Comparison of ENCODE assay signal across 19 cellular contexts in genomic region chr11:37465221-37465620, GRCh38.
DNase-seq lines count a peak whose midpoint lies in the region; ATAC-seq and TF ChIP-seq lines count a peak whose summit lies in the region.
"Had no signal": no experiment of that assay in that cellular context is flagged by ENCODE, and none has a peak within 500 bp of the region (broad histone marks: within the 10 kb centered on the region; RNA-seq: fewer than 3 reads in every experiment).

No MANE protein-coding gene starts in this region.

- in situ Hi-C loops in GM13976 (cut with MboI; ENCODE audit: low sequenced_read_pairs, unreplicated experiment), result no loop called here

- ATAC-seq in GM18517 (IDR thresholded peaks at IDR 0.05; ENCODE audit: unreplicated experiment), result no peak
- no peak for ATAC-seq in heart left ventricle
- ATAC-seq in HG03521 (IDR thresholded peaks at IDR 0.05; ENCODE audit: unreplicated experiment), result no peak
- ATAC-seq: CD8-positive, alpha-beta T cell; GM23338 had no signal

- intact Hi-C loops in heart left ventricle (cut with DNase I), result loop anchor here in 1 of 10 donors (10.0 kb wide), 1 partner anchor 60 kb away; no protein-coding TSS in a partner anchor

- H3K4me1 ChIP-seq in heart left ventricle, result no peaks in the 10 kb centered on the region
- H3K4me1 ChIP-seq: BLaER1, Caco-2, HAP-1 had no signal

- no peak for TF ChIP-seq POLR2A in heart left ventricle (IDR thresholded peaks at IDR 0.05)

- peak; percentile 36 for DNase-seq in EL
- DNase-seq in amniotic epithelial cell (ENCODE audit: low read depth), result peak; percentile 3
- peak; percentile 6 for DNase-seq in fibroblast of mammary gland (ENCODE audit: low read depth)
- peak; percentile 4 for DNase-seq in skeletal muscle cell (ENCODE audit: low read depth)
- DNase-seq in heart left ventricle, result no peak
- no peak for DNase-seq in GM13976 (ENCODE audit: low spot score)
- DNase-seq: Caco-2; CD4-positive, CD25-positive, alpha-beta regulatory T cell; CD8-positive, alpha-beta T cell; DMS153; DND-41; GF-D8; HFFc6 had no signal

- no peak overlapping the region for H3K4me3 ChIP-seq in fibroblast of mammary gland (ENCODE audit: control insufficient read depth, low read depth, low read length)
- no peak overlapping the region for H3K4me3 ChIP-seq in skeletal muscle cell (ENCODE audit: low read depth, low read length)
- H3K4me3 ChIP-seq in heart left ventricle, result no peak overlapping the region
- H3K4me3 ChIP-seq: BLaER1, GM23338, HAP-1 had no signal

- no peak overlapping the region for H3K27ac ChIP-seq in heart left ventricle
- H3K27ac ChIP-seq: BLaER1, C4-2B had no signal

- no peaks in the 10 kb centered on the region for H3K36me3 ChIP-seq in heart left ventricle
- H3K36me3 ChIP-seq: BLaER1, HAP-1 had no signal

- H3K9me3 ChIP-seq in heart left ventricle, result no peaks in the 10 kb centered on the region
- H3K9me3 ChIP-seq: BLaER1, Caco-2, HAP-1 had no signal

- no peaks in the 10 kb centered on the region for H3K27me3 ChIP-seq in heart left ventricle
- H3K27me3 ChIP-seq: BLaER1 had no signal

- TF ChIP-seq CTCF in fibroblast of mammary gland (conservative IDR thresholded peaks at IDR 0.05; ENCODE audit: control insufficient read depth, insufficient read depth, low read depth, low read length) (no peak), heart left ventricle (IDR thresholded peaks at IDR 0.05) (no peak), GM13976 (IDR thresholded peaks at IDR 0.05; ENCODE audit: borderline replicate concordance, control extremely low read depth, extremely low read depth, insufficient read depth, missing control alignments) (no peak)

Comparison
In these comparisons a context has a peak if more than half of its experiments do, and no peak if none do; other contexts are left out.
1. DNase-seq: peak in EL (single experiment), amniotic epithelial cell (single experiment), fibroblast of mammary gland (single experiment) and skeletal muscle cell (single experiment); none in heart left ventricle (0 of 5) and GM13976 (single experiment).